In the genomic region with DNA sequence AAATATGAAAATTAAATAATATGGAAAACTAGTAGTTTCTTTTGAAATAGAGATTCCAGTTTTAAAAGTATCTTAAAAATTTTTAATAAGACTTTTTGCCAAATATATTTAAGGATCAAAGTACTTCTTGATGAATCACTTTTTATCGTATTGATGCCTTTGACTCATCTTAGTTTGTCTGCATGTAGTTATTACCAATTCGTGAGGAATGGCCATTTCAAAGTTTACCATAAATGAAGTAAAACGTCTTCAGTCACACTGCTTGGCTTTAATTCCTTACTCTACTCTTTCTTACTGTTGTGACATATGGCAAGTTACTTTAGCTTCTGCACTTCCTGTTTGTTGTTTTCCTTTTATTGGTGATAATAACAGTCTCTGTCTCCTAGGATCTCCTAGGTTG, we compare ENCODE assay signal across 2 cellular contexts.
TF ChIP-seq lines count a peak whose summit lies in the region.

No MANE protein-coding gene starts in this region.

TF ChIP-seq in SK-N-SH treated with all-trans-retinoic acid at 6 μM for 48 hours, 23 proteins besides CTCF, POLR2A, EP300 and RAD21 (continued from another document):
- no peak for TF ChIP-seq CSDC2 (CRISPR knock-in tag; IDR thresholded peaks at IDR 0.05)
- TF ChIP-seq TCF4 (CRISPR knock-in tag; IDR thresholded peaks at IDR 0.05; ENCODE audit: borderline replicate concordance): no peak
- TF ChIP-seq OSR1 (CRISPR knock-in tag; IDR thresholded peaks at IDR 0.05): no peak
- no peak for TF ChIP-seq BACH2 (CRISPR knock-in tag; IDR thresholded peaks at IDR 0.05; ENCODE audit: borderline replicate concordance)
- no peak for TF ChIP-seq ESRRG (CRISPR knock-in tag; IDR thresholded peaks at IDR 0.05)
- TF ChIP-seq, protein P1, sequence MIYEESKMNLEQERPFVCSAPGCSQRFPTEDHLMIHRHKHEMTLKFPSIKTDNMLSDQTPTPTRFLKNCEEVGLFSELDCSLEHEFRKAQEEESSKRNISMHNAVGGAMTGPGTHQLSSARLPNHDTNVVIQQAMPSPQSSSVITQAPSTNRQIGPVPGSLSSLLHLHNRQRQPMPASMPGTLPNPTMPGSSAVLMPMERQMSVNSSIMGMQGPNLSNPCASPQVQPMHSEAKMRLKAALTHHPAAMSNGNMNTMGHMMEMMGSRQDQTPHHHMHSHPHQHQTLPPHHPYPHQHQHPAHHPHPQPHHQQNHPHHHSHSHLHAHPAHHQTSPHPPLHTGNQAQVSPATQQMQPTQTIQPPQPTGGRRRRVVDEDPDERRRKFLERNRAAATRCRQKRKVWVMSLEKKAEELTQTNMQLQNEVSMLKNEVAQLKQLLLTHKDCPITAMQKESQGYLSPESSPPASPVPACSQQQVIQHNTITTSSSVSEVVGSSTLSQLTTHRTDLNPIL (CRISPR knock-in tag; IDR thresholded peaks at IDR 0.05; ENCODE audit: low read depth): no peak
- TF ChIP-seq ZNF565 (CRISPR knock-in tag; conservative IDR thresholded peaks at IDR 0.05; ENCODE audit: low read depth): no peak
- TF ChIP-seq ARNTL (CRISPR knock-in tag; IDR thresholded peaks at IDR 0.05; ENCODE audit: borderline replicate concordance, low read depth): no peak
- TF ChIP-seq ZFP3 (CRISPR knock-in tag; IDR thresholded peaks at IDR 0.05): no peak
- TF ChIP-seq, protein P2, sequence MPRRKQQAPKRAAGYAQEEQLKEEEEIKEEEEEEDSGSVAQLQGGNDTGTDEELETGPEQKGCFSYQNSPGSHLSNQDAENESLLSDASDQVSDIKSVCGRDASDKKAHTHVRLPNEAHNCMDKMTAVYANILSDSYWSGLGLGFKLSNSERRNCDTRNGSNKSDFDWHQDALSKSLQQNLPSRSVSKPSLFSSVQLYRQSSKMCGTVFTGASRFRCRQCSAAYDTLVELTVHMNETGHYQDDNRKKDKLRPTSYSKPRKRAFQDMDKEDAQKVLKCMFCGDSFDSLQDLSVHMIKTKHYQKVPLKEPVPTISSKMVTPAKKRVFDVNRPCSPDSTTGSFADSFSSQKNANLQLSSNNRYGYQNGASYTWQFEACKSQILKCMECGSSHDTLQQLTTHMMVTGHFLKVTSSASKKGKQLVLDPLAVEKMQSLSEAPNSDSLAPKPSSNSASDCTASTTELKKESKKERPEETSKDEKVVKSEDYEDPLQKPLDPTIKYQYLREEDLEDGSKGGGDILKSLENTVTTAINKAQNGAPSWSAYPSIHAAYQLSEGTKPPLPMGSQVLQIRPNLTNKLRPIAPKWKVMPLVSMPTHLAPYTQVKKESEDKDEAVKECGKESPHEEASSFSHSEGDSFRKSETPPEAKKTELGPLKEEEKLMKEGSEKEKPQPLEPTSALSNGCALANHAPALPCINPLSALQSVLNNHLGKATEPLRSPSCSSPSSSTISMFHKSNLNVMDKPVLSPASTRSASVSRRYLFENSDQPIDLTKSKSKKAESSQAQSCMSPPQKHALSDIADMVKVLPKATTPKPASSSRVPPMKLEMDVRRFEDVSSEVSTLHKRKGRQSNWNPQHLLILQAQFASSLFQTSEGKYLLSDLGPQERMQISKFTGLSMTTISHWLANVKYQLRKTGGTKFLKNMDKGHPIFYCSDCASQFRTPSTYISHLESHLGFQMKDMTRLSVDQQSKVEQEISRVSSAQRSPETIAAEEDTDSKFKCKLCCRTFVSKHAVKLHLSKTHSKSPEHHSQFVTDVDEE (CRISPR knock-in tag; IDR thresholded peaks at IDR 0.05): no peak
- TF ChIP-seq, protein P3, sequence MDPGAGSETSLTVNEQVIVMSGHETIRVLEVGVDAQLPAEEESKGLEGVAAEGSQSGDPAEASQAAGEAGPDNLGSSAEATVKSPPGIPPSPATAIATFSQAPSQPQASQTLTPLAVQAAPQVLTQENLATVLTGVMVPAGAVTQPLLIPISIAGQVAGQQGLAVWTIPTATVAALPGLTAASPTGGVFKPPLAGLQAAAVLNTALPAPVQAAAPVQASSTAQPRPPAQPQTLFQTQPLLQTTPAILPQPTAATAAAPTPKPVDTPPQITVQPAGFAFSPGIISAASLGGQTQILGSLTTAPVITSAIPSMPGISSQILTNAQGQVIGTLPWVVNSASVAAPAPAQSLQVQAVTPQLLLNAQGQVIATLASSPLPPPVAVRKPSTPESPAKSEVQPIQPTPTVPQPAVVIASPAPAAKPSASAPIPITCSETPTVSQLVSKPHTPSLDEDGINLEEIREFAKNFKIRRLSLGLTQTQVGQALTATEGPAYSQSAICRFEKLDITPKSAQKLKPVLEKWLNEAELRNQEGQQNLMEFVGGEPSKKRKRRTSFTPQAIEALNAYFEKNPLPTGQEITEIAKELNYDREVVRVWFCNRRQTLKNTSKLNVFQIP (CRISPR knock-in tag; IDR thresholded peaks at IDR 0.05; ENCODE audit: borderline replicate concordance, low read depth): no peak
- TF ChIP-seq, protein P4, sequence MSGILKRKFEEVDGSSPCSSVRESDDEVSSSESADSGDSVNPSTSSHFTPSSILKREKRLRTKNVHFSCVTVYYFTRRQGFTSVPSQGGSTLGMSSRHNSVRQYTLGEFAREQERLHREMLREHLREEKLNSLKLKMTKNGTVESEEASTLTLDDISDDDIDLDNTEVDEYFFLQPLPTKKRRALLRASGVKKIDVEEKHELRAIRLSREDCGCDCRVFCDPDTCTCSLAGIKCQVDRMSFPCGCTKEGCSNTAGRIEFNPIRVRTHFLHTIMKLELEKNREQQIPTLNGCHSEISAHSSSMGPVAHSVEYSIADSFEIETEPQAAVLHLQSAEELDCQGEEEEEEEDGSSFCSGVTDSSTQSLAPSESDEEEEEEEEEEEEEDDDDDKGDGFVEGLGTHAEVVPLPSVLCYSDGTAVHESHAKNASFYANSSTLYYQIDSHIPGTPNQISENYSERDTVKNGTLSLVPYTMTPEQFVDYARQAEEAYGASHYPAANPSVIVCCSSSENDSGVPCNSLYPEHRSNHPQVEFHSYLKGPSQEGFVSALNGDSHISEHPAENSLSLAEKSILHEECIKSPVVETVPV (CRISPR knock-in tag; IDR thresholded peaks at IDR 0.05): no peak
- TF ChIP-seq, protein P5, sequence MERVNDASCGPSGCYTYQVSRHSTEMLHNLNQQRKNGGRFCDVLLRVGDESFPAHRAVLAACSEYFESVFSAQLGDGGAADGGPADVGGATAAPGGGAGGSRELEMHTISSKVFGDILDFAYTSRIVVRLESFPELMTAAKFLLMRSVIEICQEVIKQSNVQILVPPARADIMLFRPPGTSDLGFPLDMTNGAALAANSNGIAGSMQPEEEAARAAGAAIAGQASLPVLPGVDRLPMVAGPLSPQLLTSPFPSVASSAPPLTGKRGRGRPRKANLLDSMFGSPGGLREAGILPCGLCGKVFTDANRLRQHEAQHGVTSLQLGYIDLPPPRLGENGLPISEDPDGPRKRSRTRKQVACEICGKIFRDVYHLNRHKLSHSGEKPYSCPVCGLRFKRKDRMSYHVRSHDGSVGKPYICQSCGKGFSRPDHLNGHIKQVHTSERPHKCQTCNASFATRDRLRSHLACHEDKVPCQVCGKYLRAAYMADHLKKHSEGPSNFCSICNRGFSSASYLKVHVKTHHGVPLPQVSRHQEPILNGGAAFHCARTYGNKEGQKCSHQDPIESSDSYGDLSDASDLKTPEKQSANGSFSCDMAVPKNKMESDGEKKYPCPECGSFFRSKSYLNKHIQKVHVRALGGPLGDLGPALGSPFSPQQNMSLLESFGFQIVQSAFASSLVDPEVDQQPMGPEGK (CRISPR knock-in tag; IDR thresholded peaks at IDR 0.05; ENCODE audit: borderline replicate concordance): no peak
- no peak for TF ChIP-seq SNAI2 (CRISPR knock-in tag; IDR thresholded peaks at IDR 0.05)

TF ChIP-seq in SK-N-SH, 30 proteins besides CTCF, POLR2A, EP300 and RAD21:
- TF ChIP-seq, protein P6, sequence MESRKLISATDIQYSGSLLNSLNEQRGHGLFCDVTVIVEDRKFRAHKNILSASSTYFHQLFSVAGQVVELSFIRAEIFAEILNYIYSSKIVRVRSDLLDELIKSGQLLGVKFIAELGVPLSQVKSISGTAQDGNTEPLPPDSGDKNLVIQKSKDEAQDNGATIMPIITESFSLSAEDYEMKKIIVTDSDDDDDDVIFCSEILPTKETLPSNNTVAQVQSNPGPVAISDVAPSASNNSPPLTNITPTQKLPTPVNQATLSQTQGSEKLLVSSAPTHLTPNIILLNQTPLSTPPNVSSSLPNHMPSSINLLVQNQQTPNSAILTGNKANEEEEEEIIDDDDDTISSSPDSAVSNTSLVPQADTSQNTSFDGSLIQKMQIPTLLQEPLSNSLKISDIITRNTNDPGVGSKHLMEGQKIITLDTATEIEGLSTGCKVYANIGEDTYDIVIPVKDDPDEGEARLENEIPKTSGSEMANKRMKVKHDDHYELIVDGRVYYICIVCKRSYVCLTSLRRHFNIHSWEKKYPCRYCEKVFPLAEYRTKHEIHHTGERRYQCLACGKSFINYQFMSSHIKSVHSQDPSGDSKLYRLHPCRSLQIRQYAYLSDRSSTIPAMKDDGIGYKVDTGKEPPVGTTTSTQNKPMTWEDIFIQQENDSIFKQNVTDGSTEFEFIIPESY (IDR thresholded peaks at IDR 0.05; ENCODE audit: borderline replicate concordance, low read depth): no peak
- TF ChIP-seq TEAD4 (IDR thresholded peaks at IDR 0.05; ENCODE audit: borderline replicate concordance, insufficient read depth): no peak
- TF ChIP-seq, protein P7, sequence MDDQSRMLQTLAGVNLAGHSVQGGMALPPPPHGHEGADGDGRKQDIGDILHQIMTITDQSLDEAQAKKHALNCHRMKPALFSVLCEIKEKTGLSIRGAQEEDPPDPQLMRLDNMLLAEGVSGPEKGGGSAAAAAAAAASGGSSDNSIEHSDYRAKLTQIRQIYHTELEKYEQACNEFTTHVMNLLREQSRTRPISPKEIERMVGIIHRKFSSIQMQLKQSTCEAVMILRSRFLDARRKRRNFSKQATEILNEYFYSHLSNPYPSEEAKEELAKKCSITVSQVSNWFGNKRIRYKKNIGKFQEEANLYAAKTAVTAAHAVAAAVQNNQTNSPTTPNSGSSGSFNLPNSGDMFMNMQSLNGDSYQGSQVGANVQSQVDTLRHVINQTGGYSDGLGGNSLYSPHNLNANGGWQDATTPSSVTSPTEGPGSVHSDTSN (IDR thresholded peaks at IDR 0.05): no peak
